21 cellular contexts compared by ENCODE assay signal in the genomic region with DNA sequence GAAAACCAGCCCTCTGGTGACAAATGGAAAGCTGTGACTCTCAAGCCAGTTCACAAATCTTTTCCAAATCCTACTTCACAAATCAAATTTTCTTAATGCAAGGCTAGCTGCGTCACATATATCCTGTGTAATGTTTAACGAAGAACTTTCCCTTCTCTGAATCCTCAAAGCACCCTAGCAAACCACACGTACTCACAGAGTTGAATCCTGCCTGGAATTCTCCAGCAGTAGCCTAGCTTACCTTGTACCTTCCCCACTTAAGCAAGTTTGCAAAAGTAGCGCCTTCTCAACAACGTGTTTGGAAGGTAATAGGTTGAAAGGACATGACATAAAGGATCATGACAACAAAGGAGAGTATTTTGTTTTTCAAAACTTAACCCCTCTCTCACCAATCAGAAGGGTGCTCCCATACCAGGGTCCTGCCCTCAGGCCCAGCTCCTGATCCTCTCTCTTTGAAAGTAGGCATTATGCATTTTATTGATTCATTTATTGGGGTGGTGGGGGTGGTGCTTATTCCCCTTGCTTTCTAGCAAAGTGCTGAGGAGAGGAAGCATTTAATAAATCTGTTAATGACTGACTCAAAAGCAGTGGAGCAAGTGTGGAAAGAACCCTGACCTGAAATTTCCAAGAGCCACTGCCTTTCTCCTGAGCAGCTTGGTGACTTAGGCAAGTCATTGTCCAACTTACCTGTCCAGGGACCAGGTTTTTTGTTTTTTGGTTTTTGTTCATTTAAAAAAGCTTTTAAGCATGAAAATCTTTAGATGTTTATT.
DNase-seq lines count a peak whose midpoint lies in the region; ATAC-seq, FAIRE-seq and TF ChIP-seq lines count a peak whose summit lies in the region.
"Had no signal": no experiment of that assay in that cellular context is flagged by ENCODE, and none has a peak within 500 bp of the region (broad histone marks: within the 10 kb centered on the region; RNA-seq: fewer than 3 reads in every experiment).

No MANE protein-coding gene starts in this region.

- H3K4me3 ChIP-seq in PC-3 (ENCODE audit: low read length) (no peak overlapping the region), aorta (ENCODE audit: low read length in 2 of 2) (no peak overlapping the region)
- H3K4me3 ChIP-seq: Peyer's patch, SK-N-MC had no signal

- intact Hi-C loops in Calu3 (cut with micrococcal nuclease; ENCODE audit: unreplicated experiment) (loop anchor here (2.0 to 10.0 kb wide), 3 partner anchors 181 to 613 kb away; no protein-coding TSS in a partner anchor), PC-3 (cut with micrococcal nuclease) (loop anchor here (2.0 to 5.0 kb wide), 4 partner anchors 85 to 610 kb away; no protein-coding TSS in a partner anchor), aorta (cut with DNase I) (loop anchor here in 1 of 2 donors (10.0 kb wide), 1 partner anchor 633 kb away; the partner anchor contains the start of genes ACTRT3 and TERC)

- ATAC-seq in PC-3 (no peak), HG02884 (IDR thresholded peaks at IDR 0.05; ENCODE audit: unreplicated experiment) (no peak), aorta (ENCODE audit: low FRiP score) (no peak), GM21529 (IDR thresholded peaks at IDR 0.05; ENCODE audit: unreplicated experiment) (no peak)

- H3K36me3 ChIP-seq in PC-3 (ENCODE audit: low read depth, low read length) (0 out of 2 replicates have a peak, but pooled peaks cover 4% of the 10 kb centered on the region), aorta (ENCODE audit: control insufficient read depth in 1 of 2, insufficient read depth in 2 of 2, low read length in 1 of 2) (peaks cover 0 to 2% of the 10 kb centered on the region in 2 donors)
- H3K36me3 ChIP-seq: Peyer's patch had no signal

- H3K36me3 Mint-ChIP-seq in Calu3 (ENCODE audit: insufficient read depth, unreplicated experiment) (peaks cover 25% of the 10 kb centered on the region), progenitor cell of endocrine pancreas (ENCODE audit: insufficient read depth) (peaks cover 12% of the 10 kb centered on the region)

- H3K27ac ChIP-seq in PC-3 (ENCODE audit: low read length), result no peak overlapping the region
- H3K27ac ChIP-seq in aorta (ENCODE audit: low read depth in 1 of 2, low read length in 2 of 2), result no peak overlapping the region
- H3K27ac ChIP-seq: Peyer's patch, SK-N-MC had no signal

- H3K27me3 ChIP-seq in PC-3 (ENCODE audit: low read length) (no peaks in the 10 kb centered on the region), aorta (ENCODE audit: control insufficient read depth in 1 of 2, insufficient read depth in 2 of 2, low read length in 1 of 2) (no peaks in the 10 kb centered on the region)
- H3K27me3 ChIP-seq: Peyer's patch had no signal

- BruUV-seq in Calu3 (replicated peaks; lab: Mats Ljungman, UMichigan) (no TSS peak), PC-3 (replicated peaks; lab: Mats Ljungman, UMichigan) (no TSS peak)

- 71% methylated on average over 5 of the region's 5 CpGs for WGBS in aorta, 2 donors

- H3K27me3 Mint-ChIP-seq in Calu3 (ENCODE audit: unreplicated experiment) (no peaks in the 10 kb centered on the region), progenitor cell of endocrine pancreas (no peaks in the 10 kb centered on the region)

- H4K20me1 ChIP-seq in PC-3 (ENCODE audit: low read length), result no peaks in the 10 kb centered on the region

- POLR2A ChIA-PET in PC-3 (lab: Charles Lee; ENCODE audit: unreplicated experiment), result no interaction called here

- no peak overlapping the region for H3K4me2 ChIP-seq in PC-3 (ENCODE audit: low read length)

- TF ChIP-seq CTCF in Calu3 (IDR thresholded peaks at IDR 0.05; ENCODE audit: unreplicated experiment), result no peak
- no peak for TF ChIP-seq CTCF in progenitor cell of endocrine pancreas (IDR thresholded peaks at IDR 0.05; ENCODE audit: unreplicated experiment)
- TF ChIP-seq CTCF in PC-3 (conservative IDR thresholded peaks at IDR 0.05; ENCODE audit: low read depth, low read length), result no peak

- H3F3A ChIP-seq in PC-3 (ENCODE audit: low read length, unreplicated experiment), result no peaks in the 10 kb centered on the region

- CTCF ChIA-PET in Calu3 (lab: Charles Lee), result interaction anchor here (0.5 to 4.3 kb wide), 10 partner anchors 11 to 537 kb away, joined by 3 to 27 read pairs (median 6); no protein-coding TSS in a partner anchor
- CTCF ChIA-PET in PC-3 (lab: Charles Lee), result no interaction called here

- H3K4me1 ChIP-seq in PC-3 (ENCODE audit: insufficient read depth, low read length) (peaks cover 26% of the 10 kb centered on the region), aorta (ENCODE audit: control insufficient read depth in 1 of 2, insufficient read depth in 2 of 2, low read length in 2 of 2) (no peaks in the 10 kb centered on the region)
- H3K4me1 ChIP-seq: Peyer's patch had no signal

- FAIRE-seq in RCC 7860 (lab: Jason Lieb, UNC), result peak; percentile 90
- FAIRE-seq: D721Med, GM18507 had no signal

- no peak overlapping the region for H2AFZ ChIP-seq in PC-3 (ENCODE audit: low read length)

- peak; percentile 55 for DNase-seq in Calu3
- peak; percentile 66 for DNase-seq in RCC 7860 (ENCODE audit: low spot score)
- DNase-seq in kidney tubule cell (ENCODE audit: low spot score), result peak; percentile 82
- DNase-seq in progenitor cell of endocrine pancreas (ENCODE audit: low spot score, unreplicated experiment), result no peak
- DNase-seq in PC-3, result no peak
- DNase-seq in aorta, result no peak
- DNase-seq: H9, Karpas-422, NCI-H1105, NCI-H146, NCI-H1930, NCI-H2107, NCI-H510A, NCI-H69, Peyer's patch, SIG-M5 had no signal

- no peaks in the 10 kb centered on the region for H3K9me2 ChIP-seq in PC-3 (replicated peaks; ENCODE audit: low read length)

- no peak overlapping the region for H3K9ac ChIP-seq in PC-3 (ENCODE audit: low read length)

- H3K4me3 Mint-ChIP-seq in Calu3 (ENCODE audit: low read depth, unreplicated experiment), result peak overlapping the region; percentile 33
- peak overlapping the region; percentile 11 for H3K4me3 Mint-ChIP-seq in progenitor cell of endocrine pancreas (ENCODE audit: low read depth)
- H3K4me3 Mint-ChIP-seq: H9 had no signal

- H3K27ac Mint-ChIP-seq in Calu3 (ENCODE audit: unreplicated experiment) (peak overlapping the region; percentile 75), progenitor cell of endocrine pancreas (peak overlapping the region; percentile 37)
- H3K27ac Mint-ChIP-seq: H9 had no signal

- H3K4me1 Mint-ChIP-seq in Calu3 (ENCODE audit: low read depth, unreplicated experiment) (peaks cover 62% of the 10 kb centered on the region), progenitor cell of endocrine pancreas (ENCODE audit: low read depth) (peaks cover 53% of the 10 kb centered on the region)

- no peaks in the 10 kb centered on the region for H3K79me2 ChIP-seq in PC-3 (ENCODE audit: low read length)

- H3K9me3 Mint-ChIP-seq in Calu3 (ENCODE audit: low read depth, unreplicated experiment) (no peaks in the 10 kb centered on the region), progenitor cell of endocrine pancreas (ENCODE audit: low read depth) (no peaks in the 10 kb centered on the region)
- H3K9me3 Mint-ChIP-seq: H9 had no signal

- H3K9me3 ChIP-seq in PC-3 (ENCODE audit: low read length) (no peaks in the 10 kb centered on the region), aorta (ENCODE audit: control insufficient read depth, low read length) (no peaks in the 10 kb centered on the region)
- H3K9me3 ChIP-seq: Peyer's patch had no signal

Comparison
In these comparisons a context has a peak if more than half of its experiments do, and no peak if none do; other contexts are left out.
1. DNase-seq: peak in Calu3 (single experiment), RCC 7860 (single experiment) and kidney tubule cell (single experiment); none in progenitor cell of endocrine pancreas (single experiment), PC-3 (single experiment) and aorta (0 of 2).